Comparison of ENCODE assay signal across 20 cellular contexts in genomic region chr13:40252241-40252640, GRCh38.
DNase-seq lines count a peak whose midpoint lies in the region; ATAC-seq and TF ChIP-seq lines count a peak whose summit lies in the region.
"Had no signal": no experiment of that assay in that cellular context is flagged by ENCODE, and none has a peak within 500 bp of the region (broad histone marks: within the 10 kb centered on the region; RNA-seq: fewer than 3 reads in every experiment).

No MANE protein-coding gene starts in this region.

- no peak overlapping the region for H3K9ac ChIP-seq in mammary epithelial cell (ENCODE audit: insufficient read depth, low read length)
- H3K9ac ChIP-seq in adipocyte (ENCODE audit: low read length): peak overlapping the region; percentile 28
- H3K9ac ChIP-seq in mesenchymal stem cell (ENCODE audit: low read length): peak overlapping the region; percentile 50

- H3K27me3 Mint-ChIP-seq in T-cell: no peaks in the 10 kb centered on the region

- in situ Hi-C loops in mammary epithelial cell (cut with MboI; ENCODE audit: low sequenced_read_pairs in 2 of 2): no loop called here

- no peak overlapping the region for H2AK5ac ChIP-seq in mesenchymal stem cell (ENCODE audit: low read length, severe bottlenecking)

- H3K36me3 Mint-ChIP-seq in T-cell: peaks cover 8% of the 10 kb centered on the region
- H3K36me3 Mint-ChIP-seq: CD14-positive monocyte had no signal

- H3K9me3 ChIP-seq in mammary epithelial cell (replicated peaks; ENCODE audit: insufficient read depth, low read length) (no peaks in the 10 kb centered on the region), breast epithelium (no peaks in the 10 kb centered on the region), adipocyte (ENCODE audit: control insufficient read depth, low read length) (peaks cover 8% of the 10 kb centered on the region), mesenchymal stem cell (ENCODE audit: control insufficient read depth, low read length) (no peaks in the 10 kb centered on the region), vagina (no peaks in the 10 kb centered on the region)

- H3K4me1 ChIP-seq in mammary epithelial cell (ENCODE audit: insufficient read depth, low read length) (peaks cover 19% of the 10 kb centered on the region), breast epithelium (no peaks in the 10 kb centered on the region), adipocyte (ENCODE audit: control insufficient read depth, insufficient read depth, low read length) (peaks cover 27% of the 10 kb centered on the region), mesenchymal stem cell (ENCODE audit: control insufficient read depth, insufficient read depth, low read depth, low read length) (peaks cover 9% of the 10 kb centered on the region), vagina (peaks cover 18% of the 10 kb centered on the region)

- no peak overlapping the region for H2BK5ac ChIP-seq in mesenchymal stem cell (ENCODE audit: low read depth, low read length, poor library complexity, severe bottlenecking)

- CTCF ChIA-PET in mammary epithelial cell (lab: Charles Lee; ENCODE audit: low non-redundant PET): no interaction called here
- CTCF ChIA-PET in T-cell (lab: Charles Lee): interaction anchor here in 1 of 2 donors (0.6 kb wide), 1 partner anchor 33 kb away, joined by 6 read pairs; no protein-coding TSS in a partner anchor

- H3K4me1 Mint-ChIP-seq in T-cell: peaks cover 24 to 33% (median 25%) of the 10 kb centered on the region in 3 donors

- H3K79me1 ChIP-seq in mesenchymal stem cell (replicated peaks; ENCODE audit: low read length, poor library complexity, severe bottlenecking): no peaks in the 10 kb centered on the region

- TF ChIP-seq POLR2A in breast epithelium (IDR thresholded peaks at IDR 0.05) (no peak), vagina (IDR thresholded peaks at IDR 0.05) (no peak)

- BruUV-seq in mammary epithelial cell (replicated peaks; lab: Mats Ljungman, UMichigan): no TSS peak

- DNase-seq in mammary epithelial cell (no peak), breast epithelium (ENCODE audit: low spot score in 2 of 2) (no peak), adipocyte (ENCODE audit: low read depth) (no peak), mesenchymal stem cell (no peak), vagina (ENCODE audit: extremely low spot score in 2 of 2) (peak in 1 of 2 donors; percentile 60), T-cell (no peak), NCI-H82 treated with DMSO at 0.1 percent for 48 hours (lab: John Stamatoyannopoulos, UW; ENCODE audit: unreplicated experiment) (no peak)
- DNase-seq: ACHN, DND-41, H7, HFFc6, KG1, NCI-H1105 treated with DMSO at 0.1 percent for 48 hours, NCI-H1694, NCI-H2081 treated with DMSO at 0.1 percent for 48 hours, NCI-H510A, NCI-H82, PC-9 had no signal

- POLR2A ChIA-PET in T-cell (lab: Charles Lee): interaction anchor here in 1 of 2 donors (0.6 kb wide), 1 partner anchor 30 kb away, joined by 4 read pairs; no protein-coding TSS in a partner anchor

- no peak overlapping the region for H2BK12ac ChIP-seq in mesenchymal stem cell (ENCODE audit: low read length in 2 of 2)

- WGBS in mammary epithelial cell (ENCODE audit: low coverage, missing lambda C conversion rate): 51% methylated on average over 3 of the region's 3 CpGs
- WGBS in mesenchymal stem cell: 94% methylated on average over 2 of the region's 3 CpGs

- no peak overlapping the region for H4K91ac ChIP-seq in mesenchymal stem cell (ENCODE audit: low read length)

- peaks cover 3 to 14% (median 9%) of the 10 kb centered on the region in 3 donors for H3K9me3 Mint-ChIP-seq in T-cell

- intact Hi-C loops in mammary epithelial cell (cut with micrococcal nuclease): loop anchor here (10.0 kb wide), 1 partner anchor 307 kb away; no protein-coding TSS in a partner anchor
- intact Hi-C loops in breast epithelium (cut with DNase I; ENCODE audit: low total_unique reads): no loop called here
- intact Hi-C loops in vagina (cut with DNase I): no loop called here

- H3K14ac ChIP-seq in mesenchymal stem cell (ENCODE audit: low read length in 2 of 2): no peak overlapping the region

- no peak overlapping the region for H3K27ac Mint-ChIP-seq in T-cell
- H3K27ac Mint-ChIP-seq: CD14-positive monocyte, HFFc6 had no signal

- TF ChIP-seq CTCF in mammary epithelial cell (conservative IDR thresholded peaks at IDR 0.05 in 1 of 2, IDR thresholded peaks at IDR 0.05 in 1 of 2; ENCODE audit: extremely low read depth in 1 of 2, insufficient read depth in 1 of 2, low read depth in 1 of 2, low read length in 2 of 2) (no peak), breast epithelium (IDR thresholded peaks at IDR 0.05) (no peak), vagina (IDR thresholded peaks at IDR 0.05) (no peak)

- H3K4ac ChIP-seq in mesenchymal stem cell (ENCODE audit: low read depth in 1 of 2, low read length in 2 of 2): no peak overlapping the region

- H3K4me3 ChIP-seq in mammary epithelial cell (replicated peaks in 1 of 3; ENCODE audit: insufficient read depth in 1 of 3, low read depth in 2 of 3, low read length in 3 of 3) (no peak overlapping the region), breast epithelium (no peak overlapping the region), adipocyte (ENCODE audit: low read length) (peak overlapping the region; percentile 29), mesenchymal stem cell (ENCODE audit: insufficient read depth in 1 of 2, low read depth in 1 of 2, low read length in 2 of 2) (no peak overlapping the region), vagina (no peak overlapping the region)
- H3K4me3 ChIP-seq: PC-9 had no signal

- no peaks in the 10 kb centered on the region for H4K20me1 ChIP-seq in mammary epithelial cell (ENCODE audit: insufficient read depth, low read length)

- no peak overlapping the region for H3K23ac ChIP-seq in mesenchymal stem cell (ENCODE audit: low read length in 2 of 2)

- no peak overlapping the region for H3K4me2 ChIP-seq in mammary epithelial cell (ENCODE audit: insufficient read depth, low read depth, low read length)
- no peak overlapping the region for H3K4me2 ChIP-seq in mesenchymal stem cell (ENCODE audit: low read length, poor library complexity, severe bottlenecking)
- H3K4me2 ChIP-seq: PC-9 had no signal

- H3K27ac ChIP-seq in mammary epithelial cell (ENCODE audit: insufficient read depth, low read depth, low read length): no peak overlapping the region
- H3K27ac ChIP-seq in breast epithelium: no peak overlapping the region
- H3K27ac ChIP-seq in mesenchymal stem cell (ENCODE audit: low read length, poor library complexity, severe bottlenecking): no peak overlapping the region
- H3K27ac ChIP-seq in vagina: peak overlapping the region; percentile 40
- H3K27ac ChIP-seq: PC-9, RWPE1 had no signal

- no peaks in the 10 kb centered on the region for H3K79me2 ChIP-seq in mammary epithelial cell (ENCODE audit: insufficient read depth, low read length)

- H2BK120ac ChIP-seq in mesenchymal stem cell (ENCODE audit: low read depth, low read length): no peak overlapping the region

- H3K36me3 ChIP-seq in mammary epithelial cell (ENCODE audit: insufficient read depth, low read length): no peaks in the 10 kb centered on the region
- no peaks in the 10 kb centered on the region for H3K36me3 ChIP-seq in breast epithelium
- no peaks in the 10 kb centered on the region for H3K36me3 ChIP-seq in adipocyte (ENCODE audit: control insufficient read depth, insufficient read depth, low read length, severe bottlenecking)
- H3K36me3 ChIP-seq in mesenchymal stem cell (ENCODE audit: control insufficient read depth in 1 of 2, insufficient read depth in 2 of 2, low read depth in 1 of 2, low read length in 2 of 2): no peaks in the 10 kb centered on the region
- H3K36me3 ChIP-seq in vagina: no peaks in the 10 kb centered on the region

- no peak overlapping the region for H3K4me3 Mint-ChIP-seq in T-cell
- H3K4me3 Mint-ChIP-seq: CD14-positive monocyte, HFFc6 had no signal

- no peak overlapping the region for H2BK15ac ChIP-seq in mesenchymal stem cell (ENCODE audit: low read depth, poor library complexity, severe bottlenecking)

- ATAC-seq in T-cell (replicated peaks in 1 of 4): no peak

- H3K27me3 ChIP-seq in mammary epithelial cell (ENCODE audit: insufficient read depth, low read length) (no peaks in the 10 kb centered on the region), breast epithelium (no peaks in the 10 kb centered on the region), adipocyte (replicated peaks; ENCODE audit: control insufficient read depth, insufficient read depth, low read length) (no peaks in the 10 kb centered on the region), mesenchymal stem cell (ENCODE audit: control insufficient read depth in 1 of 2, insufficient read depth in 1 of 2, low read length in 2 of 2) (peaks cover 0 to 5% of the 10 kb centered on the region in 2 experiments), vagina (no peaks in the 10 kb centered on the region)

- no peak overlapping the region for H3K18ac ChIP-seq in mesenchymal stem cell (ENCODE audit: low read depth in 1 of 2, low read length in 2 of 2)

- H4K8ac ChIP-seq in mesenchymal stem cell (ENCODE audit: low read length): no peak overlapping the region

- H2AFZ ChIP-seq in mammary epithelial cell (ENCODE audit: low read depth, low read length) (peak overlapping the region; percentile 48), mesenchymal stem cell (ENCODE audit: low read depth, low read length) (no peak overlapping the region)
- H2AFZ ChIP-seq: PC-9 had no signal

- dilution Hi-C loops in mammary epithelial cell (cut with HindIII; ENCODE audit: low sequenced_read_pairs): no loop called here
